In genomic region chr4:182014164-182014563, GRCh38 we compare ENCODE assay signal across 8 cellular contexts.
"Had no signal": no experiment of that assay in that cellular context is flagged by ENCODE, and none has a peak within 500 bp of the region (broad histone marks: within the 10 kb centered on the region; RNA-seq: fewer than 3 reads in every experiment).

No MANE protein-coding gene starts in this region.

- ATAC-seq: GM12878 had no signal

- DNase-seq: GDM1, GF-D8 had no signal

- H3K4me3 ChIP-seq: GM12878 had no signal

- FAIRE-seq: G401.6, GM12878, GM12891, GM12892, GM18507, GM19239 had no signal
